ENCODE assay signal across 9 cellular contexts in the genomic region with DNA sequence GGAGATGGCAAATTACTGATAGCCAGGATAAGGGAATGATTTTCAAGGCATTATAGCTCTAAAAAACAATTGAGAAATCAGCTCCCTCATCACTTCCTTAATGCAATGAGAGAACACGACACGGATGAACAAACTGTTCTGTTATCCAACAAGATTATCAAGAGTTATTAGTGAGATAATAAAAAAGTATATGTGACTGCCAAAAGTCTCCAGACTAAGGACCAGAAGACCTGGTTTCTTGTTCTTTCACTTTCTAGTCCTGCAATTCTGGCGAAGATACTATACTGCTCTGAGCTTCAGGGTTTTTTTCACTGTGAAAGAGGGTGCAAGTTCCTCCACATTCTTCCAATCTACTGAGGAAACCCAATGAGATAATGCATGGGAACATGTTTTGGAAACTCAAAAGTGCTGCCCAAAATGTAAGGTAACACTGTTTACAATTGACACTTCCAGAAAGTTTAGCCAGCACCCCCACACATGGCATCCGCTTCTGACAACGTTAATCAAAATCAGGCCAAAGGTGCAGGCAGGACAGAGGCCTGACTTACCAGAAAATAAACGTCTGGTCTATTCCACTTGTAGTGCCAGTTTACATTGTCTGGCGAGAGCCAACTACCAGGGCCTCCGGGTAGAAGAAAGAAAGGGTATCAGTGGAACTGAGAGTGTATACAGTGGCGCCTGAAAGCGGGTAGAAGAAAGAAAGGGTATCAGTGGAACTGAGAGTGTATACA. TPM values are rescaled to one million over a fixed set of nuclear protein-coding genes. Genes with fewer than 3 reads are reported as not detected.
A peak's percentile ranks its signal among the peaks of the same experiment; 100 is the strongest.
DNase-seq lines count a peak whose midpoint lies in the region; ATAC-seq, FAIRE-seq and TF ChIP-seq lines count a peak whose summit lies in the region.
"Had no signal": no experiment of that assay in that cellular context is flagged by ENCODE, and none has a peak within 500 bp of the region (broad histone marks: within the 10 kb centered on the region; RNA-seq: fewer than 3 reads in every experiment).

No MANE protein-coding gene starts in this region.

- H3K27ac Mint-ChIP-seq in T-helper 17 cell: peak overlapping the region; percentile 93

- H3K27ac ChIP-seq in foreskin keratinocyte: peak overlapping the region; percentile 65

- peak overlapping the region; percentile 98 for H3K4me3 Mint-ChIP-seq in T-helper 17 cell

- H3K4me3 ChIP-seq in skeletal muscle cell (ENCODE audit: low read depth, low read length): peak overlapping the region; percentile 6

- TF ChIP-seq CTCF in foreskin keratinocyte (conservative IDR thresholded peaks at IDR 0.05): no peak

- peak; percentile 53 for FAIRE-seq in GM18507 (lab: Jason Lieb, UNC)

- H3K4me1 ChIP-seq in foreskin keratinocyte: peaks cover 7% of the 10 kb centered on the region

- no peak for ATAC-seq in T-helper 17 cell
- ATAC-seq in foreskin keratinocyte: no peak
- ATAC-seq in HG02884 (IDR thresholded peaks at IDR 0.05; ENCODE audit: unreplicated experiment): no peak
- ATAC-seq in GM19328 (IDR thresholded peaks at IDR 0.05; ENCODE audit: unreplicated experiment): no peak

- no peaks in the 10 kb centered on the region for H3K27me3 Mint-ChIP-seq in T-helper 17 cell

- H3K9me3 ChIP-seq in T-helper 17 cell (ENCODE audit: control insufficient read depth, low read length, poor library complexity, severe bottlenecking): no peaks in the 10 kb centered on the region

- peaks cover 1% of the 10 kb centered on the region for H3K36me3 Mint-ChIP-seq in T-helper 17 cell (ENCODE audit: low read depth)

- POLR2A ChIA-PET in HEK293T (lab: Yijun Ruan, JAX): no interaction called here

- peaks cover 23% of the 10 kb centered on the region for H3K4me1 Mint-ChIP-seq in T-helper 17 cell

- no peak for DNase-seq in GM18507 (ENCODE audit: extremely low spot score, insufficient read length, low read depth)
- DNase-seq in T-helper 17 cell: no peak
- no peak for DNase-seq in foreskin keratinocyte
- no peak for DNase-seq in skeletal muscle cell (ENCODE audit: low read depth)
- no peak for DNase-seq in NCI-H1092 (lab: John Stamatoyannopoulos, UW)
- no peak for DNase-seq in HEK293T (ENCODE audit: extremely low spot score)

- H3K27me3 ChIP-seq in foreskin keratinocyte: no peaks in the 10 kb centered on the region
- H3K27me3 ChIP-seq: cardiac muscle cell had no signal

- CTCF ChIA-PET in HEK293T (lab: Yijun Ruan, JAX): no interaction called here

TF ChIP-seq in HEK293T, 16 proteins besides CTCF, POLR2A, EP300 and RAD21:
- TF ChIP-seq TARDBP (IDR thresholded peaks at IDR 0.05) (no peak), SP1 (IDR thresholded peaks at IDR 0.05) (no peak), HDGF (IDR thresholded peaks at IDR 0.05; ENCODE audit: borderline replicate concordance) (no peak), ARNT (IDR thresholded peaks at IDR 0.05) (no peak), ZNF384 (IDR thresholded peaks at IDR 0.05) (no peak), CTBP1 (IDR thresholded peaks at IDR 0.05; ENCODE audit: borderline replicate concordance) (no peak), L3MBTL2 (conservative IDR thresholded peaks at IDR 0.05) (no peak), ELF4 (IDR thresholded peaks at IDR 0.05) (no peak), FOXA1 (IDR thresholded peaks at IDR 0.05) (no peak), FOXK2 (IDR thresholded peaks at IDR 0.05) (no peak), NFRKB (IDR thresholded peaks at IDR 0.05) (no peak), FOXM1 (IDR thresholded peaks at IDR 0.05; ENCODE audit: borderline replicate concordance) (no peak), LEF1 (IDR thresholded peaks at IDR 0.05; ENCODE audit: borderline replicate concordance) (no peak), BHLHE40 (IDR thresholded peaks at IDR 0.05; ENCODE audit: borderline replicate concordance) (no peak), SUZ12 (IDR thresholded peaks at IDR 0.05) (no peak)
- TF ChIP-seq, protein P1, sequence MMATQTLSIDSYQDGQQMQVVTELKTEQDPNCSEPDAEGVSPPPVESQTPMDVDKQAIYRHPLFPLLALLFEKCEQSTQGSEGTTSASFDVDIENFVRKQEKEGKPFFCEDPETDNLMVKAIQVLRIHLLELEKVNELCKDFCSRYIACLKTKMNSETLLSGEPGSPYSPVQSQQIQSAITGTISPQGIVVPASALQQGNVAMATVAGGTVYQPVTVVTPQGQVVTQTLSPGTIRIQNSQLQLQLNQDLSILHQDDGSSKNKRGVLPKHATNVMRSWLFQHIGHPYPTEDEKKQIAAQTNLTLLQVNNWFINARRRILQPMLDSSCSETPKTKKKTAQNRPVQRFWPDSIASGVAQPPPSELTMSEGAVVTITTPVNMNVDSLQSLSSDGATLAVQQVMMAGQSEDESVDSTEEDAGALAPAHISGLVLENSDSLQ (IDR thresholded peaks at IDR 0.05): no peak
TF ChIP-seq in HEK293T: peak in this region for 0.

RNA-seq across cellular contexts. Expression of a gene that starts 35.6 kb away (rescaled TPM):
- total RNA-seq in T-helper 17 cell: 10 to 100 TPM in 1 of 2 donors, 1 to 10 TPM in 1; 8.5 to 12.0 TPM
- total RNA-seq in foreskin keratinocyte: 62.4 and 81.6 TPM in 2 replicates
- 27.9 and 37.3 TPM in 2 replicates for polyA plus RNA-seq in foreskin keratinocyte
